Comparison of ENCODE assay signal across 8 cellular contexts in the genomic region with DNA sequence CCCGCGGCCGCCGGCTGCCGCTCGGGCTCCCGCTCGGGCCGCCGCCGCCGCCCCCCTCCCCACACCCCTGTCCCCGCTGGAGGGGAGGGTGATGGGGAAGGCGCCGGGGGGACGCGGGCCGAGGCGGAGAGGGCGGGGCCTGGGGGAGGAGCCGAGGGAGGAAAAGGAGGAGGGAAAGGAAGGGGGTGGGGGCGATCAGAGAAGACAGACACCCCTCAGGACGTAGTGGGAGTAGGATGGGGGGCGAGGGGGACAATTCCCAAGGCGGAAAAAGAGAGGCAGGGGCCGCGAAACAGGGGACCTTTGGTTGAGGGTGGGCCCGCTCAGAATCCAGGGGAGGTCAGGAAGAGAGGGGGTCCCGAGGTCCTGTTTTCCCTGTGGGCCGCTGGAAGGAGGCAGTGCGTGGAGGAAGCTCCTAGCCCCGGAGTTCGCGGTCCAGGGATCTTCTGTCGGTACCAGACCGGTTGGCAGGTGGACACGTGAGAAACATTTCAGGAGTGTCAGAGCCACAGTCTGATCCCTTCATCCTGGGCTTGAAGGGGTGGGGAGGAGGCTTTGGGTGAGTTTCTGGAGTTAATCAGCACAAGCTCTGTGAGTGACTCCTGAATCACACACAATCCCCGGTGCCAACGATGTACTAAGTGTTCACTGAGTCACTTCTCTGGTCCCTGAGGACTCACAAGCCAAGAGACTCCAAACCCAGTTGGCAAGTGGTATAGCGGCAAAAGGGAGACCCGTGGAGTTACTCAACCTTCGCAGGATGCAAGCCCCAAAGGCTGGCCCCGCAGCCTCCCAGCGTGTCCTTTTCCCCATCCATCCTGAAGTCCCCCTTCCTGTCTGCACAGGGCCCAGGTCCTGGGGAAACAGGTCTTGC. TPM values are rescaled to one million over a fixed set of nuclear protein-coding genes. Genes with fewer than 3 reads are reported as not detected.
A peak's percentile ranks its signal among the peaks of the same experiment; 100 is the strongest.
DNase-seq lines count a peak whose midpoint lies in the region; ATAC-seq, FAIRE-seq and TF ChIP-seq lines count a peak whose summit lies in the region.

A gene with protein sequence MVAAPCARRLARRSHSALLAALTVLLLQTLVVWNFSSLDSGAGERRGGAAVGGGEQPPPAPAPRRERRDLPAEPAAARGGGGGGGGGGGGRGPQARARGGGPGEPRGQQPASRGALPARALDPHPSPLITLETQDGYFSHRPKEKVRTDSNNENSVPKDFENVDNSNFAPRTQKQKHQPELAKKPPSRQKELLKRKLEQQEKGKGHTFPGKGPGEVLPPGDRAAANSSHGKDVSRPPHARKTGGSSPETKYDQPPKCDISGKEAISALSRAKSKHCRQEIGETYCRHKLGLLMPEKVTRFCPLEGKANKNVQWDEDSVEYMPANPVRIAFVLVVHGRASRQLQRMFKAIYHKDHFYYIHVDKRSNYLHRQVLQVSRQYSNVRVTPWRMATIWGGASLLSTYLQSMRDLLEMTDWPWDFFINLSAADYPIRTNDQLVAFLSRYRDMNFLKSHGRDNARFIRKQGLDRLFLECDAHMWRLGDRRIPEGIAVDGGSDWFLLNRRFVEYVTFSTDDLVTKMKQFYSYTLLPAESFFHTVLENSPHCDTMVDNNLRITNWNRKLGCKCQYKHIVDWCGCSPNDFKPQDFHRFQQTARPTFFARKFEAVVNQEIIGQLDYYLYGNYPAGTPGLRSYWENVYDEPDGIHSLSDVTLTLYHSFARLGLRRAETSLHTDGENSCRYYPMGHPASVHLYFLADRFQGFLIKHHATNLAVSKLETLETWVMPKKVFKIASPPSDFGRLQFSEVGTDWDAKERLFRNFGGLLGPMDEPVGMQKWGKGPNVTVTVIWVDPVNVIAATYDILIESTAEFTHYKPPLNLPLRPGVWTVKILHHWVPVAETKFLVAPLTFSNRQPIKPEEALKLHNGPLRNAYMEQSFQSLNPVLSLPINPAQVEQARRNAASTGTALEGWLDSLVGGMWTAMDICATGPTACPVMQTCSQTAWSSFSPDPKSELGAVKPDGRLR (minus strand): TSS at position 90 of the 874 bp plus-strand sequence. CDS start 164 bp downstream, outside the sequence.

- FAIRE-seq in GM18507 (lab: Jason Lieb, UNC): no peak

- H3K9me3 ChIP-seq in OCI-LY3 (ENCODE audit: insufficient read depth, low read length): no peaks in the 10 kb centered on the region
- H3K9me3 ChIP-seq in osteoblast (ENCODE audit: low read depth, low read length): no peaks in the 10 kb centered on the region

- H3K27me3 ChIP-seq in OCI-LY3 (ENCODE audit: low read depth, low read length) (peaks cover 31% of the 10 kb centered on the region), osteoblast (ENCODE audit: insufficient read depth, low read length) (no peaks in the 10 kb centered on the region)

- TF ChIP-seq CTCF in OCI-LY3 (IDR thresholded peaks at IDR 0.05; ENCODE audit: low read depth, low read length) (no peak), osteoblast (IDR thresholded peaks at IDR 0.05; ENCODE audit: extremely low read depth, low read depth, low read length) (no peak)

- H3K79me2 ChIP-seq in OCI-LY3 (ENCODE audit: low read length) (no peaks in the 10 kb centered on the region), osteoblast (ENCODE audit: insufficient read depth, low read length) (peaks cover 33% of the 10 kb centered on the region)

- H4K20me1 ChIP-seq in OCI-LY3 (ENCODE audit: insufficient read depth, low read length): peaks cover 21% of the 10 kb centered on the region; the same call in 1 of the 2 replicates
- H4K20me1 ChIP-seq in osteoblast (ENCODE audit: insufficient read depth, low read length): peaks cover 25% of the 10 kb centered on the region

- H2AFZ ChIP-seq in OCI-LY3 (ENCODE audit: low read depth, low read length) (peak within 1 kb of the TSS; percentile 84), osteoblast (ENCODE audit: low read length) (peak within 1 kb of the TSS; percentile 85)

- peaks cover 35% of the 10 kb centered on the region for H3K4me1 ChIP-seq in OCI-LY3 (ENCODE audit: low read length)
- peaks cover 36% of the 10 kb centered on the region for H3K4me1 ChIP-seq in osteoblast (ENCODE audit: insufficient read depth, low read length)

- ATAC-seq in HG03378 (IDR thresholded peaks at IDR 0.05; ENCODE audit: unreplicated experiment): no peak
- no peak for ATAC-seq in GM18868 (IDR thresholded peaks at IDR 0.05; ENCODE audit: unreplicated experiment)
- ATAC-seq in HG03457 (IDR thresholded peaks at IDR 0.05; ENCODE audit: unreplicated experiment): no peak

- H3K36me3 ChIP-seq in OCI-LY3 (replicated peaks; ENCODE audit: low read depth, low read length): no peaks in the 10 kb centered on the region
- H3K36me3 ChIP-seq in osteoblast (ENCODE audit: insufficient read depth, low read length): no peaks in the 10 kb centered on the region

- peak within 1 kb of the TSS; percentile 91 for H3K4me3 ChIP-seq in OCI-LY3 (ENCODE audit: low read length)
- peak within 1 kb of the TSS; percentile 69 for H3K4me3 ChIP-seq in osteoblast (ENCODE audit: insufficient read depth, low read length)

- DNase-seq in GM18507 (ENCODE audit: extremely low spot score, insufficient read length, low read depth) (peak; percentile 38), germinal center (ENCODE audit: low spot score) (peak; percentile 66), osteoblast (ENCODE audit: insufficient read length, low spot score, missing footprints) (peak; percentile 99)
- peak; percentile 64 for DNase-seq in activated naive CD4-positive, alpha-beta T cell treated with Interleukin-2 at 50 U/mL for 16 hours

- H3K9ac ChIP-seq in OCI-LY3 (ENCODE audit: low read length): peak within 1 kb of the TSS; percentile 44

- peak within 1 kb of the TSS; percentile 87 for H3K4me2 ChIP-seq in OCI-LY3 (ENCODE audit: low read length)
- H3K4me2 ChIP-seq in osteoblast (ENCODE audit: insufficient read depth, low read length): peak within 1 kb of the TSS; percentile 92

- H3K27ac ChIP-seq in OCI-LY3 (ENCODE audit: low read length) (no peak within 1 kb of the TSS), osteoblast (ENCODE audit: low read depth, low read length) (peak within 1 kb of the TSS; percentile 94)

RNA-seq across cellular contexts. Expression of the gene that starts here (rescaled TPM):
- 43.4 and 46.6 TPM in 2 replicates for total RNA-seq in osteoblast

Comparison
In these comparisons a context has a peak if more than half of its experiments do, and no peak if none do; other contexts are left out.
1. DNase-seq: peak in every context shown above with its lines; median percentile 99 in osteoblast; 66 in germinal center; 64 in activated naive CD4-positive, alpha-beta T cell treated with Interleukin-2 at 50 U/mL for 16 hours; 38 in GM18507.